In the genomic region with DNA sequence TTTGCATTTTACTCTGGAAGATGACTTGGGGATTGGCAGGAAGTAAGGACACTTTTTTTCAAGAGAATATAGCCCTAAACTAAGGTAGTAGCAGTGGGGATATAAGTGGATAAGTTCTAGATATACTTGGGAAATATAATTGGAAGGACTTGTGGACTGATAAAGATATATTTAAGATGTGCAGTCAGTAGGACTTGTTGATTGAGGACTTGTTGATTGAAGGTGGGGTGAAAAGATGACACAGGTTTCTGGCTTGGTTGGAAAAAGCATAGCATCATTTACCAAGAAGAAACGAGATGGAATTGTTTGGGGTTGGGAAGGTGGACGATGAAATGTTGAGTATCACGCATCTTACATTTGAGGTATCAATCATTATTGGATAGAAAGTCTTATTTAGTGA, we compare ENCODE assay signal across 12 cellular contexts. TPM values are rescaled to one million over a fixed set of nuclear protein-coding genes. Genes with fewer than 3 reads are reported as not detected.
DNase-seq lines count a peak whose midpoint lies in the region; ATAC-seq and TF ChIP-seq lines count a peak whose summit lies in the region.
"Had no signal": no experiment of that assay in that cellular context is flagged by ENCODE, and none has a peak within 500 bp of the region (broad histone marks: within the 10 kb centered on the region; RNA-seq: fewer than 3 reads in every experiment).

No MANE protein-coding gene starts in this region.

- H3K9me3 Mint-ChIP-seq in CD4-positive, alpha-beta memory T cell: no peaks in the 10 kb centered on the region
- H3K9me3 Mint-ChIP-seq: activated naive CD8-positive, alpha-beta T cell treated with anti-CD3 and anti-CD28 coated beads for 36 hours; nephron had no signal

- no peak for TF ChIP-seq EP300 in stomach (IDR thresholded peaks at IDR 0.05)

- peaks cover 9% of the 10 kb centered on the region; the same call in 1 of the 2 replicates for H4K20me1 ChIP-seq in OCI-LY7 (ENCODE audit: insufficient read depth, low read length)

- POLR2A ChIA-PET in CD4-positive, alpha-beta memory T cell (lab: Charles Lee; ENCODE audit: partially characterized antibody): interaction anchor here (1.1 to 9.0 kb wide), 17 partner anchors 8 to 223 kb away, joined by 3 to 172 read pairs (median 12); a partner anchor contains a TSS
- POLR2A ChIA-PET in OCI-LY7 (lab: Charles Lee): interaction anchor here (0.6 to 2.2 kb wide), 6 partner anchors 8 to 1376 kb away, joined by 3 to 9 read pairs (median 4); no protein-coding TSS in a partner anchor

- no peak for TF ChIP-seq POLR2A in stomach (IDR thresholded peaks at IDR 0.05)

- peak overlapping the region; percentile 93 for H3K4me2 ChIP-seq in OCI-LY7 (ENCODE audit: low read length)

- no peak overlapping the region for H3K4me3 Mint-ChIP-seq in CD4-positive, alpha-beta memory T cell
- H3K4me3 Mint-ChIP-seq: activated naive CD8-positive, alpha-beta T cell treated with anti-CD3 and anti-CD28 coated beads for 36 hours; nephron had no signal

- H3K9ac ChIP-seq in iPS-18a (ENCODE audit: low read length): no peak overlapping the region

- H3K27me3 Mint-ChIP-seq in CD4-positive, alpha-beta memory T cell: no peaks in the 10 kb centered on the region
- H3K27me3 Mint-ChIP-seq: activated naive CD8-positive, alpha-beta T cell treated with anti-CD3 and anti-CD28 coated beads for 36 hours had no signal

- H3K27ac ChIP-seq in CD4-positive, alpha-beta memory T cell (ENCODE audit: low read depth, low read length): peak overlapping the region; percentile 87
- H3K27ac ChIP-seq in OCI-LY7 (ENCODE audit: low read depth, low read length, poor library complexity, severe bottlenecking): no peak overlapping the region
- no peak overlapping the region for H3K27ac ChIP-seq in iPS-18a (ENCODE audit: low read length)
- H3K27ac ChIP-seq in stomach: peak overlapping the region in 4 of 5 donors; percentile 97 to 100 (median 99)

- no peaks in the 10 kb centered on the region for H3K9me3 ChIP-seq in CD4-positive, alpha-beta memory T cell (ENCODE audit: control insufficient read depth in 1 of 2, low read length in 2 of 2)
- H3K9me3 ChIP-seq in OCI-LY7 (ENCODE audit: low read length): no peaks in the 10 kb centered on the region
- H3K9me3 ChIP-seq in iPS-18a (ENCODE audit: control insufficient read depth, low read depth, low read length): no peaks in the 10 kb centered on the region
- H3K9me3 ChIP-seq in stomach: no peaks in the 10 kb centered on the region
- H3K9me3 ChIP-seq: HAP-1 had no signal

- no peaks in the 10 kb centered on the region for H3K9me2 ChIP-seq in OCI-LY7 (ENCODE audit: insufficient read depth, low read length)

- TF ChIP-seq CTCF in OCI-LY7 (conservative IDR thresholded peaks at IDR 0.05; ENCODE audit: low read length) (no peak), stomach (IDR thresholded peaks at IDR 0.05) (no peak)

- H2AFZ ChIP-seq in OCI-LY7 (ENCODE audit: low read length): no peak overlapping the region

- no peak overlapping the region for H3K4me3 ChIP-seq in CD4-positive, alpha-beta memory T cell (ENCODE audit: low read length in 2 of 2)
- H3K4me3 ChIP-seq in OCI-LY7 (ENCODE audit: low read depth, low read length, poor library complexity, severe bottlenecking): no peak overlapping the region
- peak overlapping the region; percentile 86 for H3K4me3 ChIP-seq in iPS-18a (ENCODE audit: low read length)
- peak overlapping the region in 1 of 4 donors; percentile 89 for H3K4me3 ChIP-seq in stomach

- no peaks in the 10 kb centered on the region for H3K27me3 ChIP-seq in CD4-positive, alpha-beta memory T cell (ENCODE audit: insufficient read depth, low read length)
- H3K27me3 ChIP-seq in iPS-18a (ENCODE audit: control insufficient read depth, insufficient read depth, low read length) (no peaks in the 10 kb centered on the region), stomach (no peaks in the 10 kb centered on the region)

- H3K36me3 ChIP-seq in CD4-positive, alpha-beta memory T cell (ENCODE audit: insufficient read depth, low read length): peaks cover 39% of the 10 kb centered on the region
- H3K36me3 ChIP-seq in OCI-LY7 (ENCODE audit: insufficient read depth, low read length) (peaks cover 36% of the 10 kb centered on the region), iPS-18a (ENCODE audit: control insufficient read depth, low read depth, low read length) (peaks cover 31% of the 10 kb centered on the region), stomach (peaks cover 48 to 63% (median 58%) of the 10 kb centered on the region in 4 donors)

- TSS peak; percentile 24 for BruUV-seq in OCI-LY7 (replicated peaks; lab: Mats Ljungman, UMichigan)

- ATAC-seq in HG02571 (IDR thresholded peaks at IDR 0.05; ENCODE audit: unreplicated experiment): no peak

- peaks cover 6 to 36% (median 21%) of the 10 kb centered on the region in 4 donors for H3K4me1 Mint-ChIP-seq in CD4-positive, alpha-beta memory T cell
- H3K4me1 Mint-ChIP-seq: nephron had no signal

- WGBS in stomach, 5 donors: 90 to 94% (median 93%) methylated on average over 3 of the region's 3 CpGs

- no peak overlapping the region for H3K27ac Mint-ChIP-seq in CD4-positive, alpha-beta memory T cell
- H3K27ac Mint-ChIP-seq: activated naive CD8-positive, alpha-beta T cell treated with anti-CD3 and anti-CD28 coated beads for 36 hours; nephron had no signal

- DNase-seq in CD4-positive, alpha-beta memory T cell: no peak
- DNase-seq in OCI-LY7 (ENCODE audit: low spot score): no peak
- no peak for DNase-seq in stomach
- no peak for DNase-seq in nucleus accumbens (lab: John Stamatoyannopoulos, UW)
- no peak for DNase-seq in amygdala (lab: John Stamatoyannopoulos, UW)
- no peak for DNase-seq in NCI-H1436 (lab: John Stamatoyannopoulos, UW)
- DNase-seq: activated naive CD8-positive, alpha-beta T cell treated with anti-CD3 and anti-CD28 coated beads for 36 hours; cortex of kidney had no signal

- peaks cover 12% of the 10 kb centered on the region; the same call in 1 of the 2 replicates for H3K79me2 ChIP-seq in OCI-LY7 (ENCODE audit: insufficient read depth, low read depth, low read length)

- H3K36me3 Mint-ChIP-seq in CD4-positive, alpha-beta memory T cell: peaks cover 21 to 39% of the 10 kb centered on the region in 2 donors

- intact Hi-C loops in CD4-positive, alpha-beta memory T cell (cut with micrococcal nuclease): loop anchor here (2.0 to 10.0 kb wide), 3 partner anchors 133 to 223 kb away; a partner anchor contains a TSS
- intact Hi-C loops in OCI-LY7 (cut with micrococcal nuclease; ENCODE audit: unreplicated experiment): loop anchor here (2.0 kb wide), 1 partner anchor 33 kb away; no protein-coding TSS in a partner anchor
- intact Hi-C loops in stomach (cut with DNase I; ENCODE audit: low total_unique reads): no loop called here

- peaks cover 51% of the 10 kb centered on the region for H3K4me1 ChIP-seq in CD4-positive, alpha-beta memory T cell (ENCODE audit: insufficient read depth, low read length)
- H3K4me1 ChIP-seq in OCI-LY7 (ENCODE audit: insufficient read depth, low read length, poor library complexity, severe bottlenecking): peaks cover 31% of the 10 kb centered on the region
- H3K4me1 ChIP-seq in iPS-18a (ENCODE audit: control insufficient read depth, low read depth, low read length): no peaks in the 10 kb centered on the region
- peaks cover 36 to 64% (median 49%) of the 10 kb centered on the region in 4 donors for H3K4me1 ChIP-seq in stomach

- CTCF ChIA-PET in CD4-positive, alpha-beta memory T cell (lab: Charles Lee; ENCODE audit: partially characterized antibody): interaction anchor here (0.8 to 4.6 kb wide), 12 partner anchors 8 to 196 kb away, joined by 3 to 56 read pairs (median 8); a partner anchor contains a TSS
- CTCF ChIA-PET in OCI-LY7 (lab: Charles Lee; ENCODE audit: unreplicated experiment): interaction anchor here (1.2 kb wide), 1 partner anchor 33 kb away, joined by 3 read pairs; no protein-coding TSS in a partner anchor

RNA-seq across cellular contexts. Expression of a gene that starts 1.5 kb away (rescaled TPM):
- total RNA-seq in CD4-positive, alpha-beta memory T cell: 100 to 1,000 TPM; 116 to 120 TPM
- polyA plus RNA-seq in CD4-positive, alpha-beta memory T cell: 100 to 1,000 TPM; 171 to 367 TPM
- 97.0 and 117 TPM in 2 replicates for total RNA-seq in OCI-LY7 (2014; rRNA removed; shearing (Covaris generic))
- total RNA-seq in OCI-LY7 (2022) (139 and 146 TPM in 2 replicates), stomach (100 to 1,000 TPM in 4 of 5 donors, 10 to 100 TPM in 1; 15.8 to 234 (median 163) TPM)
- 100 to 1,000 TPM; 115 to 160 (median 154) TPM for polyA plus RNA-seq in stomach

RNA-seq across cellular contexts. Expression of a gene that starts 5.7 kb away (rescaled TPM):
- 100 to 1,000 TPM; 194 to 198 TPM for total RNA-seq in CD4-positive, alpha-beta memory T cell
- 100 to 1,000 TPM; 103 to 144 TPM for polyA plus RNA-seq in CD4-positive, alpha-beta memory T cell
- total RNA-seq in OCI-LY7 (2014; rRNA removed; shearing (Covaris generic)): 11.9 and 16.6 TPM in 2 replicates
- 41.1 and 45.4 TPM in 2 replicates for total RNA-seq in OCI-LY7 (2022)
- 100 to 1,000 TPM in 1 of 5 donors, 10 to 100 TPM in 4; 45.9 to 213 (median 91.5) TPM for total RNA-seq in stomach
- polyA plus RNA-seq in stomach: 10 to 100 TPM; 11.9 to 32.8 (median 26.1) TPM

RNA-seq across cellular contexts. Expression of a gene that starts 9.9 kb away (rescaled TPM):
- total RNA-seq in CD4-positive, alpha-beta memory T cell: 100 to 1,000 TPM; 131 to 132 TPM
- polyA plus RNA-seq in CD4-positive, alpha-beta memory T cell: 100 to 1,000 TPM; 121 to 129 TPM
- 52.0 and 64.8 TPM in 2 replicates for total RNA-seq in OCI-LY7 (2014; rRNA removed; shearing (Covaris generic))
- total RNA-seq in OCI-LY7 (2022) (80.3 and 88.2 TPM in 2 replicates), stomach (100 to 1,000 TPM in 4 of 5 donors, 10 to 100 TPM in 1; 60.0 to 308 (median 123) TPM)
- polyA plus RNA-seq in stomach: 100 to 1,000 TPM; 123 to 138 (median 124) TPM

RNA-seq across cellular contexts. Expression of a gene that starts 10.1 kb away (rescaled TPM):
- total RNA-seq in CD4-positive, alpha-beta memory T cell: 10 to 100 TPM; 29.9 to 36.0 TPM
- 10 to 100 TPM; 19.5 to 28.4 TPM for polyA plus RNA-seq in CD4-positive, alpha-beta memory T cell
- 26.4 and 29.4 TPM in 2 replicates for total RNA-seq in OCI-LY7 (2014; rRNA removed; shearing (Covaris generic))
- 25.0 and 33.6 TPM in 2 replicates for total RNA-seq in OCI-LY7 (2022)
- total RNA-seq in stomach: 10 to 100 TPM in 2 of 5 donors, 1 to 10 TPM in 3; 1.8 to 22.6 (median 7.6) TPM
- polyA plus RNA-seq in stomach: 10 to 100 TPM; 16.5 to 23.1 (median 18.0) TPM

RNA-seq across cellular contexts. Expression of a gene that starts 42.1 kb away (rescaled TPM):
- total RNA-seq in CD4-positive, alpha-beta memory T cell: 1 to 10 TPM; 6.4 to 6.7 TPM
- 1 to 10 TPM in 1 of 2 donors, under 1 TPM in 1; 0.47 to 2.5 TPM for polyA plus RNA-seq in CD4-positive, alpha-beta memory T cell
- 0.67 and 1.1 TPM in 2 replicates for total RNA-seq in OCI-LY7 (2014; rRNA removed; shearing (Covaris generic))
- total RNA-seq in OCI-LY7 (2022): 0.53 and 0.67 TPM in 2 replicates
- 10 to 100 TPM in 4 of 5 donors, 1 to 10 TPM in 1; 9.9 to 22.8 (median 17.4) TPM for total RNA-seq in stomach
- polyA plus RNA-seq in stomach: 1 to 10 TPM in 2 of 3 donors, under 1 TPM in 1; 0.76 to 2.6 (median 1.6) TPM

Comparison
In these comparisons a context has a peak if more than half of its experiments do, and no peak if none do; other contexts are left out.
1. H3K27ac ChIP-seq: peak in CD4-positive, alpha-beta memory T cell (single experiment) and stomach (4 of 5); none in OCI-LY7 (single experiment) and iPS-18a (single experiment).